Comparison of ENCODE assay signal across 11 cellular contexts in the genomic region with DNA sequence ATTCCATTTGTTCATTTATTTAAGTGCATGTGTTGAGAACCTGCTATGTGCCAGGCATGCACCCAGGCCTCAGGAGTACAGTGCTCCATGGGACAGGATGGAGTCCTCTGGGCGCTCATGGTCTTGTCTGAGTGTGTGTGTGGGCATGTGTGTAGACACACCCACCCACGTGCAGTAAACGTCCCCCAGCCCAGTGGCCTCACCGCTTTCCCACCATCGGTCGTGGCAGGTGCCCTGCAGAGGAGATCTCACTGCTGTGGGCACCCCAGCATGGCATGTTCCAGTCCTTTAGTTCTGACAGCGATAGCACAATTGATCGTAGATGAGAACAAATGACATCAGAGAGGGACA.
A peak's percentile ranks its signal among the peaks of the same experiment; 100 is the strongest.
DNase-seq lines count a peak whose midpoint lies in the region; ATAC-seq lines count a peak whose summit lies in the region.
"Had no signal": no experiment of that assay in that cellular context is flagged by ENCODE, and none has a peak within 500 bp of the region (broad histone marks: within the 10 kb centered on the region; RNA-seq: fewer than 3 reads in every experiment).

No MANE protein-coding gene starts in this region.

- H3K4me3 Mint-ChIP-seq in activated CD4-positive, alpha-beta T cell treated with anti-CD3 and anti-CD28 coated beads, Interleukin-2, amount 10 ng/mL, durations not matched to agents 24 days and 14 days, result no peak overlapping the region
- H3K4me3 Mint-ChIP-seq: activated naive CD4-positive, alpha-beta T cell treated with anti-CD3 and anti-CD28 coated beads, Interleukin-2, amount 50 U/mL, for 24 hours; CD8-positive, alpha-beta memory T cell had no signal

- no peaks in the 10 kb centered on the region for H3K27me3 Mint-ChIP-seq in activated CD4-positive, alpha-beta T cell treated with anti-CD3 and anti-CD28 coated beads, Interleukin-2, amount 10 ng/mL, durations not matched to agents 24 days and 14 days
- H3K27me3 Mint-ChIP-seq: activated naive CD4-positive, alpha-beta T cell treated with anti-CD3 and anti-CD28 coated beads, Interleukin-2, amount 50 U/mL, for 24 hours had no signal

- peak overlapping the region; percentile 29 for H3K27ac Mint-ChIP-seq in activated CD4-positive, alpha-beta T cell treated with anti-CD3 and anti-CD28 coated beads, Interleukin-2, amount 10 ng/mL, durations not matched to agents 24 days and 14 days

- H3K4me1 Mint-ChIP-seq in activated CD4-positive, alpha-beta T cell treated with anti-CD3 and anti-CD28 coated beads, Interleukin-2, amount 10 ng/mL, durations not matched to agents 24 days and 14 days, result peaks cover 17% of the 10 kb centered on the region

- ATAC-seq in esophagus mucosa, result peak; percentile 35
- ATAC-seq in GM18519 (IDR thresholded peaks at IDR 0.05; ENCODE audit: low FRiP score, unreplicated experiment), result no peak
- no peak for ATAC-seq in left lobe of liver

- H3K9me3 Mint-ChIP-seq in activated CD4-positive, alpha-beta T cell treated with anti-CD3 and anti-CD28 coated beads, Interleukin-2, amount 10 ng/mL, durations not matched to agents 24 days and 14 days, result no peaks in the 10 kb centered on the region
- H3K9me3 Mint-ChIP-seq: activated naive CD4-positive, alpha-beta T cell treated with anti-CD3 and anti-CD28 coated beads, Interleukin-2, amount 50 U/mL, for 24 hours; CD8-positive, alpha-beta memory T cell had no signal

- DNase-seq in activated CD4-positive, alpha-beta T cell treated with anti-CD3 and anti-CD28 coated beads, Interleukin-2, amount 10 ng/mL, durations not matched to agents 24 days and 14 days, result no peak
- DNase-seq in activated CD4-positive, alpha-beta T cell treated with anti-CD3 and anti-CD28 coated beads, Interleukin-2, amount 50 U/mL, for 4 hours, result no peak
- peak; percentile 4 for DNase-seq in stimulated activated CD4-positive, alpha-beta T cell treated with anti-CD3 and anti-CD28 coated beads, Interleukin-15, amount 100 ng/mL, for 24 hours
- no peak for DNase-seq in stimulated activated CD4-positive, alpha-beta T cell treated with anti-CD3 and anti-CD28 coated beads, Interleukin-2, amount 100 ng/mL, for 48 hours
- no peak for DNase-seq in SIG-M5 (lab: John Stamatoyannopoulos, UW)
- no peak for DNase-seq in left lobe of liver (ENCODE audit: low spot score)
- DNase-seq: GOT3 had no signal

- peaks cover 43% of the 10 kb centered on the region for H3K36me3 Mint-ChIP-seq in activated CD4-positive, alpha-beta T cell treated with anti-CD3 and anti-CD28 coated beads, Interleukin-2, amount 10 ng/mL, durations not matched to agents 24 days and 14 days (ENCODE audit: low read depth)

- intact Hi-C loops in activated CD4-positive, alpha-beta T cell treated with anti-CD3 and anti-CD28 coated beads, Interleukin-2, amount 10 ng/mL, durations not matched to agents 24 days and 14 days (cut with micrococcal nuclease), result loop anchor here (1.0 to 2.0 kb wide), 5 partner anchors 17 to 109 kb away; no protein-coding TSS in a partner anchor
